16 cellular contexts compared by ENCODE assay signal in the genomic region with DNA sequence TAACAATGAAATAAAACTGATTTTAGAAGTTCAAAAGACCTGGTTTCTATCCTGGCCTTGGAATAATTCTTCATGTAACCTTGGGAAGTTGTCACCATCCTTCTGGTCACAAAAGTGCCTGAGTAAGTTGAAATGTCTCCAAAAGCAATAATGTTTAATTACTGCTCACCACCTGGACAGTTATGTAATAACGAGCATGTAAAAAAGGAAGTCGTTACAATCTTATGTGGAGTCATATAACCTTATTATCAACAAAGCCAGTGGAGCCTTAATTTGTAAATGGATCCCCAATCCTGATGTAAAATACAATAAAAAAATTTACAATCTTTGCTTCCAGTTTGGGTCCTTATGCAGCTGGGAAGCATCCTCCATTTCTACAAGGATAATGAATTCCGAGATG.
"Had no signal": no experiment of that assay in that cellular context is flagged by ENCODE, and none has a peak within 500 bp of the region (broad histone marks: within the 10 kb centered on the region; RNA-seq: fewer than 3 reads in every experiment).

No MANE protein-coding gene starts in this region.

- H3K36me3 Mint-ChIP-seq: activated CD4-positive, alpha-beta memory T cell treated with anti-CD3 and anti-CD28 coated beads for 36 hours; activated naive CD8-positive, alpha-beta T cell treated with anti-CD3 and anti-CD28 coated beads, Interleukin-2, amount 10 ng/mL, durations not matched to agents 7 days and 5 days; memory B cell had no signal

- H3K4me3 Mint-ChIP-seq: activated B cell treated with CpG ODN at 0.5 μM for 24 hours; activated CD4-positive, alpha-beta memory T cell treated with anti-CD3 and anti-CD28 coated beads for 36 hours; activated naive CD8-positive, alpha-beta T cell treated with anti-CD3 and anti-CD28 coated beads, Interleukin-2, amount 10 ng/mL, durations not matched to agents 7 days and 5 days; memory B cell; naive B cell; neural crest cell; stimulated activated naive CD8-positive, alpha-beta T cell treated with anti-CD3 and anti-CD28 coated beads, Interleukin-15, Interleukin-2, amounts not matched to agents 100 ng/mL and 50 ng/mL, for 24 hours had no signal

- H3K4me1 Mint-ChIP-seq: activated B cell treated with CpG ODN at 0.5 μM for 24 hours; activated naive CD8-positive, alpha-beta T cell treated with anti-CD3 and anti-CD28 coated beads, Interleukin-2, amount 10 ng/mL, durations not matched to agents 7 days and 5 days; memory B cell; naive B cell; neural crest cell had no signal

- DNase-seq: activated B cell treated with CpG ODN at 0.5 μM for 24 hours; activated CD4-positive, alpha-beta memory T cell treated with anti-CD3 and anti-CD28 coated beads for 36 hours; activated CD4-positive, alpha-beta T cell treated with anti-CD3 and anti-CD28 coated beads for 4 hours; activated naive CD4-positive, alpha-beta T cell treated with Interleukin-2 at 50 U/mL for 16 hours; activated naive CD8-positive, alpha-beta T cell treated with anti-CD3 and anti-CD28 coated beads, Interleukin-2, amount 10 ng/mL, durations not matched to agents 7 days and 5 days; activated T-cell treated with anti-CD3 and anti-CD28 coated beads for 4 hours; dermis blood vessel endothelial cell; effector memory CD4-positive, alpha-beta T cell; esophagus squamous epithelium; naive B cell; stimulated activated CD4-positive, alpha-beta T cell treated with anti-CD3 and anti-CD28 coated beads, Interleukin-12 subunit alpha, Interleukin-12 subunit beta, amount 100 ng/mL, for 4 hours; stimulated activated CD4-positive, alpha-beta T cell treated with anti-CD3 and anti-CD28 coated beads, Interleukin-1b, Interleukin-23, amount 100 ng/mL, for 48 hours had no signal

- H3K9me3 Mint-ChIP-seq: activated T-helper 2 cell treated with anti-CD3 and anti-CD28 coated beads, Interferon-gamma antibody, Interleukin-2, Interleukin-4, amounts not matched to agents 10 μg/mL and 5 μg/mL and 100 μg/mL, durations not matched to agents 14 hours and 24 hours and 36 hours had no signal

- H3K27ac Mint-ChIP-seq: activated B cell treated with CpG ODN at 0.5 μM for 24 hours; activated CD4-positive, alpha-beta memory T cell treated with anti-CD3 and anti-CD28 coated beads for 36 hours; activated naive CD8-positive, alpha-beta T cell treated with anti-CD3 and anti-CD28 coated beads, Interleukin-2, amount 10 ng/mL, durations not matched to agents 7 days and 5 days; activated T-helper 2 cell treated with anti-CD3 and anti-CD28 coated beads, Interferon-gamma antibody, Interleukin-2, Interleukin-4, amounts not matched to agents 10 μg/mL and 5 μg/mL and 100 μg/mL, durations not matched to agents 14 hours and 24 hours and 36 hours; memory B cell; naive B cell; stimulated activated naive CD8-positive, alpha-beta T cell treated with anti-CD3 and anti-CD28 coated beads, Interleukin-15, Interleukin-2, amounts not matched to agents 100 ng/mL and 50 ng/mL, for 24 hours had no signal
